In genomic region chr11:62592216-62592815, GRCh38 we compare ENCODE assay signal across 6 cellular contexts. TPM values are rescaled to one million over a fixed set of nuclear protein-coding genes. Genes with fewer than 3 reads are reported as not detected.
A peak's percentile ranks its signal among the peaks of the same experiment; 100 is the strongest.
DNase-seq lines count a peak whose midpoint lies in the region; ATAC-seq and TF ChIP-seq lines count a peak whose summit lies in the region.

No MANE protein-coding gene starts in this region.

- TF ChIP-seq RAD21 in SK-N-SH (IDR thresholded peaks at IDR 0.05; ENCODE audit: low read length): no peak

- intact Hi-C loops in CD8-positive, alpha-beta T cell (cut with DNase I, micrococcal nuclease): loop anchor here (1.0 to 10.0 kb wide), 4 partner anchors 9 to 265 kb away; partner anchors contain the start of genes MTA2 (in 1 of the 2) and TMEM179B (in 1 of the 2)
- intact Hi-C loops in vagina (cut with DNase I): no loop called here

- peak overlapping the region; percentile 56; the same call in 1 of the 2 replicates for H3K9ac ChIP-seq in SK-N-SH

- H3K9me2 ChIP-seq in SK-N-SH: no peaks in the 10 kb centered on the region

- H4K20me1 ChIP-seq in SK-N-SH (ENCODE audit: insufficient read depth): no peaks in the 10 kb centered on the region

- peaks cover 66% of the 10 kb centered on the region for H3K36me3 Mint-ChIP-seq in CD8-positive, alpha-beta T cell

- ATAC-seq in CD8-positive, alpha-beta T cell: no peak

- peaks cover 47% of the 10 kb centered on the region for H3F3A ChIP-seq in SK-N-SH (replicated peaks; ENCODE audit: insufficient read depth)

- H3K36me3 ChIP-seq in CD8-positive, alpha-beta T cell (ENCODE audit: insufficient read depth, low read length): peaks cover 39% of the 10 kb centered on the region
- H3K36me3 ChIP-seq in SK-N-SH (replicated peaks in 1 of 2; ENCODE audit: control insufficient read depth in 1 of 2, insufficient read depth in 2 of 2, low read length in 1 of 2) (peaks cover 41 to 47% of the 10 kb centered on the region in 2 experiments), vagina (peaks cover 0 to 45% of the 10 kb centered on the region in 2 donors)

- POLR2A ChIA-PET in CD8-positive, alpha-beta T cell (lab: Charles Lee): interaction anchor here (0.7 to 4.8 kb wide), 41 partner anchors 8 to 1725 kb away, joined by 3 to 116 read pairs (median 11); partner anchors contain the start of genes B3GAT3, BSCL2, C11orf98 and CSKMT
- POLR2A ChIA-PET in SK-N-SH (lab: Yijun Ruan, JAX): interaction anchor here (0.5 to 2.8 kb wide), 35 partner anchors 10 to 248 kb away, joined by 3 to 59 read pairs (median 6); partner anchors contain the start of genes AHNAK, B3GAT3, C11orf98 and CSKMT

- peak overlapping the region; percentile 63 for H3K4me3 ChIP-seq in CD8-positive, alpha-beta T cell (ENCODE audit: low read depth, low read length)
- peak overlapping the region; percentile 61 to 78 for H3K4me3 ChIP-seq in SK-N-SH (ENCODE audit: low read depth in 2 of 2, low read length in 1 of 2)
- H3K4me3 ChIP-seq in iPS-11a (ENCODE audit: low read depth, low read length): peak overlapping the region; percentile 55
- peak overlapping the region; percentile 70 to 82 for H3K4me3 ChIP-seq in vagina

- TF ChIP-seq POLR2A in vagina (IDR thresholded peaks at IDR 0.05): no peak

- TF ChIP-seq EP300 in SK-N-SH (IDR thresholded peaks at IDR 0.05; ENCODE audit: borderline replicate concordance in 1 of 2, low read depth in 1 of 2, low read length in 1 of 2): no peak

- H3K27ac ChIP-seq in CD8-positive, alpha-beta T cell (ENCODE audit: low read depth, low read length): peak overlapping the region; percentile 89
- H3K27ac ChIP-seq in SK-N-SH (ENCODE audit: low read depth in 2 of 2, low read length in 1 of 2) (peak overlapping the region; percentile 80 to 94), vagina (peak overlapping the region; percentile 94)

- H3K79me2 ChIP-seq in SK-N-SH (ENCODE audit: insufficient read depth): peaks cover 40% of the 10 kb centered on the region

- peaks cover 51% of the 10 kb centered on the region for H3K4me1 Mint-ChIP-seq in CD8-positive, alpha-beta T cell (ENCODE audit: low read depth)

- H3K27me3 ChIP-seq in CD8-positive, alpha-beta T cell (ENCODE audit: insufficient read depth, low read length): no peaks in the 10 kb centered on the region
- no peaks in the 10 kb centered on the region for H3K27me3 ChIP-seq in SK-N-SH (ENCODE audit: insufficient read depth)
- H3K27me3 ChIP-seq in vagina: no peaks in the 10 kb centered on the region

- peak overlapping the region; percentile 52; the same call in 1 of the 2 replicates for H2AFZ ChIP-seq in SK-N-SH (ENCODE audit: low read depth)

- H3K27ac Mint-ChIP-seq in CD8-positive, alpha-beta T cell: peak overlapping the region; percentile 98

- peaks cover 32% of the 10 kb centered on the region for H3K4me1 ChIP-seq in CD8-positive, alpha-beta T cell (ENCODE audit: insufficient read depth, low read length)
- peaks cover 13 to 17% of the 10 kb centered on the region in 2 experiments; a peak in 3 of 4 replicates for H3K4me1 ChIP-seq in SK-N-SH (ENCODE audit: control insufficient read depth in 1 of 2, insufficient read depth in 2 of 2, low read depth in 1 of 2, low read length in 1 of 2)
- peaks cover 29% of the 10 kb centered on the region for H3K4me1 ChIP-seq in vagina

- H3K9me3 Mint-ChIP-seq in CD8-positive, alpha-beta T cell: no peaks in the 10 kb centered on the region

- H3K4me2 ChIP-seq in SK-N-SH: peak overlapping the region; percentile 88

- no peaks in the 10 kb centered on the region for H3K9me3 ChIP-seq in CD8-positive, alpha-beta T cell (ENCODE audit: low read length)
- H3K9me3 ChIP-seq in SK-N-SH: no peaks in the 10 kb centered on the region
- H3K9me3 ChIP-seq in vagina: no peaks in the 10 kb centered on the region

- WGBS in SK-N-SH (ENCODE audit: low lambda C conversion rate): 37% methylated on average over 11 of the region's 11 CpGs

- no peak for TF ChIP-seq CTCF in CD8-positive, alpha-beta T cell (IDR thresholded peaks at IDR 0.05)
- TF ChIP-seq CTCF in SK-N-SH (IDR thresholded peaks at IDR 0.05): no peak
- TF ChIP-seq CTCF in vagina (IDR thresholded peaks at IDR 0.05): no peak

- peak overlapping the region; percentile 95 for H3K4me3 Mint-ChIP-seq in CD8-positive, alpha-beta T cell

- no peak for DNase-seq in CD8-positive, alpha-beta T cell
- DNase-seq in SK-N-SH (no peak), vagina (ENCODE audit: extremely low spot score in 2 of 2) (no peak), NCI-H187 treated with DMSO at 0.1 percent for 48 hours (lab: John Stamatoyannopoulos, UW) (no peak), NCI-H2107 (lab: John Stamatoyannopoulos, UW) (no peak)

- CTCF ChIA-PET in CD8-positive, alpha-beta T cell (lab: Charles Lee): interaction anchor here (0.5 to 5.1 kb wide), 37 partner anchors 9 to 289 kb away, joined by 3 to 71 read pairs (median 5); partner anchors contain the start of genes B3GAT3, BSCL2, C11orf98 and CSKMT
- CTCF ChIA-PET in SK-N-SH (lab: Yijun Ruan, JAX): interaction anchor here (0.6 to 6.2 kb wide), 18 partner anchors 9 to 213 kb away, joined by 3 to 69 read pairs (median 4); partner anchors contain the start of genes B3GAT3, C11orf98, CSKMT and EML3

- H3K27me3 Mint-ChIP-seq in CD8-positive, alpha-beta T cell (ENCODE audit: low read depth): no peaks in the 10 kb centered on the region

TF ChIP-seq in SK-N-SH, 30 proteins besides CTCF, POLR2A, EP300 and RAD21:
- TF ChIP-seq FOXM1 (IDR thresholded peaks at IDR 0.05; ENCODE audit: low read depth): no peak
- no peak for TF ChIP-seq MEF2A (IDR thresholded peaks at IDR 0.05; ENCODE audit: borderline replicate concordance, low read depth)
- TF ChIP-seq TCF12 (IDR thresholded peaks at IDR 0.05): no peak
- TF ChIP-seq RFX5 (IDR thresholded peaks at IDR 0.05; ENCODE audit: low read length): no peak
- TF ChIP-seq TAF1 (IDR thresholded peaks at IDR 0.05; ENCODE audit: borderline replicate concordance, low read depth, low read length): no peak
- TF ChIP-seq NFIC (IDR thresholded peaks at IDR 0.05; ENCODE audit: borderline replicate concordance): no peak
- TF ChIP-seq EZH2phosphoT487 (IDR thresholded peaks at IDR 0.05; ENCODE audit: borderline replicate concordance, low read depth): no peak
- no peak for TF ChIP-seq JUND (IDR thresholded peaks at IDR 0.05)

RNA-seq across cellular contexts. Expression of gene TUT1, which starts 1.0 kb away (rescaled TPM):
- 10 to 100 TPM; 15.3 to 17.7 TPM for total RNA-seq in CD8-positive, alpha-beta T cell
- 27.3 and 30.0 TPM in 2 replicates for polyA plus RNA-seq in SK-N-SH (2012; rRNA removed)
- polyA plus RNA-seq in SK-N-SH (2012; cell fraction: cytosol; rRNA removed): 10.5 and 13.8 TPM in 2 replicates
- polyA plus RNA-seq in SK-N-SH (2012; cell fraction: nucleus; rRNA removed): 97.9 and 105 TPM in 2 replicates
- 12.0 TPM for total RNA-seq in vagina

RNA-seq across cellular contexts. Expression of gene MTA2, which starts 9.3 kb away (rescaled TPM):
- 100 to 1,000 TPM; 148 to 154 TPM for total RNA-seq in CD8-positive, alpha-beta T cell
- 18.4 and 20.6 TPM in 2 replicates for polyA plus RNA-seq in SK-N-SH (2012; rRNA removed)
- polyA plus RNA-seq in SK-N-SH (2012; cell fraction: cytosol; rRNA removed): 12.7 and 15.6 TPM in 2 replicates
- 57.9 and 72.2 TPM in 2 replicates for polyA plus RNA-seq in SK-N-SH (2012; cell fraction: nucleus; rRNA removed)
- total RNA-seq in vagina: 96.3 TPM

RNA-seq across cellular contexts. Expression of gene EEF1G, which starts 18.6 kb away (rescaled TPM):
- total RNA-seq in CD8-positive, alpha-beta T cell: 1,000 to 10,000 TPM; 2,174 to 2,204 TPM
- polyA plus RNA-seq in SK-N-SH (2012; rRNA removed): 1,853 and 2,105 TPM in 2 replicates
- 1,837 and 2,039 TPM in 2 replicates for polyA plus RNA-seq in SK-N-SH (2012; cell fraction: cytosol; rRNA removed)
- 604 and 627 TPM in 2 replicates for polyA plus RNA-seq in SK-N-SH (2012; cell fraction: nucleus; rRNA removed)
- total RNA-seq in vagina: 1,183 TPM

RNA-seq across cellular contexts. Expression of gene EML3, which starts 20.3 kb away (rescaled TPM):
- 100 to 1,000 TPM; 167 to 189 TPM for total RNA-seq in CD8-positive, alpha-beta T cell
- 43.0 and 47.8 TPM in 2 replicates for polyA plus RNA-seq in SK-N-SH (2012; rRNA removed)
- 14.5 and 19.5 TPM in 2 replicates for polyA plus RNA-seq in SK-N-SH (2012; cell fraction: cytosol; rRNA removed)
- polyA plus RNA-seq in SK-N-SH (2012; cell fraction: nucleus; rRNA removed): 247 and 252 TPM in 2 replicates
- 69.0 TPM for total RNA-seq in vagina

RNA-seq across cellular contexts. Expression of gene ROM1, which starts 20.7 kb away (rescaled TPM):
- 1 to 10 TPM; 1.7 to 2.1 TPM for total RNA-seq in CD8-positive, alpha-beta T cell
- 7.3 and 7.9 TPM in 2 replicates for polyA plus RNA-seq in SK-N-SH (2012; rRNA removed)
- polyA plus RNA-seq in SK-N-SH (2012; cell fraction: cytosol; rRNA removed): 5.3 and 6.3 TPM in 2 replicates
- 6.0 and 8.2 TPM in 2 replicates for polyA plus RNA-seq in SK-N-SH (2012; cell fraction: nucleus; rRNA removed)
- total RNA-seq in vagina: 6.1 TPM
